In the genomic region with DNA sequence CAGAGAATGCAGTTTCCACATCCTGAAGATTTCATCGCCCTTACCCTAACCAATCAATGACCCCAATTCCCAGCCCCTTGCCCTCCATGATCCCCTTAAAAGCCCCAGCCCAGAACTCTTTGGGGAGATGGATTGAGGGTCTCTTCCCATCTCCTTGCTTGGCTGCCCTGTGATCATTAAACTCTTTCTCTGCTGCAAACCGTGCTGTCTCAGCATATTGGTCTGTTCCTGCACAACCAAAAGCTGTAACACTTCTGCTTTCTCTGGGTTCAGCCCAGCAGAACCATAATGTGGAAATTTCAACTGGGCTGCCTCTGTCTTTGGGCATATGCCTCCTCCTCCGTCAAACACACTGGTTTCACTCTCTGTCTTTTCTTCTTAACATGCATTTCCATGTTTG, we compare ENCODE assay signal across 34 cellular contexts.
DNase-seq lines count a peak whose midpoint lies in the region; ATAC-seq, FAIRE-seq and TF ChIP-seq lines count a peak whose summit lies in the region.
"Had no signal": no experiment of that assay in that cellular context is flagged by ENCODE, and none has a peak within 500 bp of the region (broad histone marks: within the 10 kb centered on the region; RNA-seq: fewer than 3 reads in every experiment).

No MANE protein-coding gene starts in this region.

- H3K36me3 ChIP-seq in HEK293 (ENCODE audit: control insufficient read depth in 2 of 2, insufficient read depth in 1 of 2, low read length in 2 of 2) (no peaks in the 10 kb centered on the region), K562 (ENCODE audit: control insufficient read depth, insufficient read depth, low read length) (no peaks in the 10 kb centered on the region)
- H3K36me3 ChIP-seq: BE2C; BLaER1; BLaER1 treated with 17β-estradiol and CSF1 and Interleukin-3, amounts not matched to agents 10 nM and 100 nM had no signal

- H2AFZ ChIP-seq in K562 (ENCODE audit: low read depth, low read length): no peak overlapping the region

- H3K27ac ChIP-seq in A549 (no peak overlapping the region), HEK293 (ENCODE audit: extremely low read depth, low read depth, low read length) (no peak overlapping the region), K562 (ENCODE audit: extremely low read depth, low read depth, low read length) (no peak overlapping the region)
- H3K27ac ChIP-seq: 22Rv1; BLaER1; BLaER1 treated with 17β-estradiol and CSF1 and Interleukin-3, amounts not matched to agents 10 nM and 100 nM; C4-2B had no signal

- no peaks in the 10 kb centered on the region for H3K79me2 ChIP-seq in K562 (ENCODE audit: control insufficient read depth, insufficient read depth, low read length)

- no TSS peak for BruUV-seq in K562 (replicated peaks; lab: Mats Ljungman, UMichigan)

- H3K4me1 ChIP-seq in A549: no peaks in the 10 kb centered on the region
- no peaks in the 10 kb centered on the region for H3K4me1 ChIP-seq in HEK293 (ENCODE audit: control insufficient read depth, insufficient read depth, low read length)
- no peaks in the 10 kb centered on the region for H3K4me1 ChIP-seq in K562 (replicated peaks in 1 of 2; ENCODE audit: control insufficient read depth in 2 of 2, insufficient read depth in 2 of 2, low read length in 2 of 2)
- H3K4me1 ChIP-seq: BE2C; BLaER1; BLaER1 treated with 17β-estradiol and CSF1 and Interleukin-3, amounts not matched to agents 10 nM and 100 nM; Caco-2 had no signal

- TF ChIP-seq RAD21 in A549 (conservative IDR thresholded peaks at IDR 0.05 in 1 of 2, IDR thresholded peaks at IDR 0.05 in 1 of 2): no peak
- no peak for TF ChIP-seq RAD21 in K562 (CRISPR knock-in tag; conservative IDR thresholded peaks at IDR 0.05 in 1 of 2, IDR thresholded peaks at IDR 0.05 in 1 of 2)

- ATAC-seq in A549: no peak
- ATAC-seq in K562: no peak
- ATAC-seq in GM18517 (IDR thresholded peaks at IDR 0.05; ENCODE audit: unreplicated experiment): no peak
- no peak for ATAC-seq in GM19351 (IDR thresholded peaks at IDR 0.05; ENCODE audit: unreplicated experiment)
- ATAC-seq: CD8-positive, alpha-beta T cell had no signal

- no peak for DNase-seq in A549 (ENCODE audit: low read depth in 1 of 2, low spot score in 1 of 2)
- peak; percentile 12 for DNase-seq in OCI-M1 (lab: John Stamatoyannopoulos, UW)
- DNase-seq in K562 (ENCODE audit: extremely low read depth in 1 of 4, low spot score in 3 of 4): no peak
- no peak for DNase-seq in kidney tubule cell (ENCODE audit: low spot score)
- no peak for DNase-seq in NCI-H2196 (lab: John Stamatoyannopoulos, UW; ENCODE audit: unreplicated experiment)
- DNase-seq: 8988T; ACHN; AML-193; BE2C; C1 segment of cervical spinal cord; Caco-2; Calu3; CD4-positive, alpha-beta memory T cell; CD4-positive, alpha-beta T cell; CD4-positive, CD25-positive, alpha-beta regulatory T cell; CD8-positive, alpha-beta memory T cell; CD8-positive, alpha-beta T cell; COR-L47; DMS 273 treated with DMSO at 0.1 percent for 48 hours; DMS153; DMS53; DMS79; DMS79 treated with DMSO at 0.1 percent for 48 hours; DND-41; EL had no signal

- H3K4me3 ChIP-seq in A549: no peak overlapping the region
- H3K4me3 ChIP-seq in HEK293 (ENCODE audit: low read depth, low read length): no peak overlapping the region
- H3K4me3 ChIP-seq in K562: no peak overlapping the region
- H3K4me3 ChIP-seq: BLaER1; BLaER1 treated with 17β-estradiol and CSF1 and Interleukin-3, amounts not matched to agents 10 nM and 100 nM had no signal

- POLR2A ChIA-PET in A549 (lab: Yijun Ruan, JAX) (no interaction called here), HEK293 (lab: Yijun Ruan, JAX) (no interaction called here), K562 (lab: Yijun Ruan, JAX) (interaction anchor here (0.7 kb wide), 1 partner anchor 1010 kb away, joined by 3 read pairs; no protein-coding TSS in a partner anchor)

- intact Hi-C loops in K562 (cut with micrococcal nuclease): no loop called here

- TF ChIP-seq POLR2A in A549 (IDR thresholded peaks at IDR 0.05; ENCODE audit: low read length): no peak
- TF ChIP-seq POLR2A in K562 (conservative IDR thresholded peaks at IDR 0.05): no peak

- in situ Hi-C loops in K562 (cut with MboI): no loop called here

- WGBS in A549 (ENCODE audit: missing lambda C conversion rate): 6% methylated on average over 3 of the region's 3 CpGs
- 0% methylated on average over 2 of the region's 3 CpGs for WGBS in K562 (ENCODE audit: insufficient coverage, low coverage, missing lambda C conversion rate)

- TF ChIP-seq EP300 in A549 (IDR thresholded peaks at IDR 0.05) (no peak), K562 (IDR thresholded peaks at IDR 0.05; ENCODE audit: low read length) (no peak)

- H3K4me2 ChIP-seq in A549 (no peak overlapping the region), K562 (ENCODE audit: insufficient read depth, low read length) (no peak overlapping the region)
- H3K4me2 ChIP-seq: BLaER1; BLaER1 treated with 17β-estradiol and CSF1 and Interleukin-3, amounts not matched to agents 10 nM and 100 nM had no signal

- no peak for TF ChIP-seq CTCF in A549 (IDR thresholded peaks at IDR 0.05)
- no peak for TF ChIP-seq CTCF in HEK293 (tag by site-specific recombination; IDR thresholded peaks at IDR 0.05)
- no peak for TF ChIP-seq CTCF in K562 (IDR thresholded peaks at IDR 0.05 in 2 of 3, conservative IDR thresholded peaks at IDR 0.05 in 1 of 3; ENCODE audit: insufficient read depth in 2 of 3, low read depth in 1 of 3, low read length in 3 of 3)

- peaks cover 0 to 4% of the 10 kb centered on the region in 2 experiments; a peak in 3 of 5 replicates for H3K27me3 ChIP-seq in K562 (ENCODE audit: control insufficient read depth in 2 of 2, insufficient read depth in 2 of 2, low read length in 2 of 2)
- H3K27me3 ChIP-seq: BE2C; BLaER1; BLaER1 treated with 17β-estradiol and CSF1 and Interleukin-3, amounts not matched to agents 10 nM and 100 nM had no signal

- no peaks in the 10 kb centered on the region for H4K20me1 ChIP-seq in K562 (replicated peaks; ENCODE audit: control insufficient read depth, insufficient read depth, low read length)
- H4K20me1 ChIP-seq: BLaER1; BLaER1 treated with 17β-estradiol and CSF1 and Interleukin-3, amounts not matched to agents 10 nM and 100 nM had no signal

- H3K9me3 ChIP-seq in A549 (peaks cover 21% of the 10 kb centered on the region; the same call in 2 of the 3 replicates), HEK293 (ENCODE audit: control insufficient read depth, insufficient read depth, low read depth, low read length) (no peaks in the 10 kb centered on the region), K562 (replicated peaks; ENCODE audit: control insufficient read depth, insufficient read depth, low read depth, low read length) (no peaks in the 10 kb centered on the region)
- H3K9me3 ChIP-seq: BE2C, Caco-2 had no signal

- no peak for FAIRE-seq in A549 (lab: Jason Lieb, UNC)
- FAIRE-seq in K562 (lab: Jason Lieb, UNC): no peak
- FAIRE-seq: A204.1, D721Med had no signal

- CTCF ChIA-PET in A549 (lab: Yijun Ruan, JAX): interaction anchor here (1.0 to 1.7 kb wide), 4 partner anchors 12 to 762 kb away, joined by 3 to 4 read pairs (median 4); no protein-coding TSS in a partner anchor
- CTCF ChIA-PET in HEK293 (lab: Yijun Ruan, JAX): interaction anchor here (0.7 to 1.0 kb wide), 2 partner anchors 56 to 59 kb away, joined by 3 read pairs; no protein-coding TSS in a partner anchor
- CTCF ChIA-PET in K562 (lab: Yijun Ruan, JAX; ENCODE audit: low intra/inter-chr PET ratio): no interaction called here

- no peaks in the 10 kb centered on the region for H3K9me1 ChIP-seq in K562 (ENCODE audit: control insufficient read depth, insufficient read depth, low read length)

- no peak overlapping the region for H3K9ac ChIP-seq in K562 (ENCODE audit: insufficient read depth in 1 of 2, low read depth in 2 of 2, low read length in 2 of 2)
- H3K9ac ChIP-seq: BLaER1; BLaER1 treated with 17β-estradiol and CSF1 and Interleukin-3, amounts not matched to agents 10 nM and 100 nM had no signal

TF ChIP-seq in A549, 52 proteins besides CTCF, POLR2A, EP300 and RAD21:
- peak; percentile 25 for TF ChIP-seq MAFK (IDR thresholded peaks at IDR 0.05; ENCODE audit: partially characterized antibody)
- TF ChIP-seq JUN (IDR thresholded peaks at IDR 0.05): no peak

TF ChIP-seq in HEK293, 187 proteins besides CTCF, POLR2A, EP300 and RAD21:
- TF ChIP-seq ZNF266 (tag by site-specific recombination; IDR thresholded peaks at IDR 0.05; ENCODE audit: low read depth) (no peak), FEZF1 (tag by site-specific recombination; IDR thresholded peaks at IDR 0.05) (no peak), SETDB1 (IDR thresholded peaks at IDR 0.05; ENCODE audit: insufficient read length, low read length) (peak; percentile 83), WT1 (tag by site-specific recombination; IDR thresholded peaks at IDR 0.05) (no peak), ZBTB20 (tag by site-specific recombination; IDR thresholded peaks at IDR 0.05) (no peak), ZNF138 (tag by site-specific recombination; IDR thresholded peaks at IDR 0.05; ENCODE audit: borderline replicate concordance) (no peak)

TF ChIP-seq in K562, 482 proteins besides CTCF, POLR2A, EP300 and RAD21 (continues in another document):
- 0 out of 2 replicates have a peak, but pooled peaks have one; percentile 63 for TF ChIP-seq CBX5 (IDR thresholded peaks at IDR 0.05; ENCODE audit: borderline replicate concordance, low read depth)
- no peak for TF ChIP-seq MEIS2 (IDR thresholded peaks at IDR 0.05; ENCODE audit: partially characterized antibody)
- TF ChIP-seq SFPQ (IDR thresholded peaks at IDR 0.05; ENCODE audit: low read depth, low read length): no peak
- TF ChIP-seq ZNF3 (CRISPR knock-in tag; IDR thresholded peaks at IDR 0.05): no peak
